ENCODE assay signal across 8 cellular contexts in the genomic region with DNA sequence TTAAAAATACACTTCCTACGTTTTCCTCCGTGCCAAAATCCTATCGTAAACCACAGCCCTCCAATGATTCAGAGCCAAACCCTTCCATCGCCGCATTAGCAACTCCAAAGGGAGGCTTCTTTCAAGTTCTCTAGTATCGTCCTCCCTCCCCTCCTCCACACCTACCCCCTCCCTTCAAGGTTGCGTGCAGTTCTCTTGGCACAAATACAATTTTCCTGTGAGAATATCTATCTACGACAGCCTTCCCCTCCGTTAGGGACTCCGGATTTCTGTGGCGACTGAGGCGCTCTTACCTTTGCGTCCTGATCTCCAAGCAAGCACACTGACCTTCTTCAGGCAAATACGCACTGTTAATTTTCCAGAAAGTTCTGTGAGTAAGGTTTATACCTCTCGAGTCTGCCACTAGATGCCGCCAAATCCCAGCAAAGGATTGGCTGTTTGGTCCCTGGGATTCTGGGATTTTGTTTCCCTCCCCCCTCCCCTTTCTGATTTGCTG. TPM values are rescaled to one million over a fixed set of nuclear protein-coding genes. Genes with fewer than 3 reads are reported as not detected.
A peak's percentile ranks its signal among the peaks of the same experiment; 100 is the strongest.
DNase-seq lines count a peak whose midpoint lies in the region; ATAC-seq, FAIRE-seq and TF ChIP-seq lines count a peak whose summit lies in the region.

No MANE protein-coding gene starts in this region.

- H3K27ac ChIP-seq in Karpas-422 (ENCODE audit: low read length) (peak overlapping the region; percentile 78), thymus (ENCODE audit: low read depth) (peak overlapping the region; percentile 92)

- H3K4me3 ChIP-seq in Karpas-422 (ENCODE audit: low read length) (peak overlapping the region; percentile 77), neuron (ENCODE audit: low read length) (peak overlapping the region; percentile 63), thymus (ENCODE audit: low read length) (peak overlapping the region; percentile 65)

- ATAC-seq in HG03469 (IDR thresholded peaks at IDR 0.05; ENCODE audit: unreplicated experiment), result no peak

- H2AFZ ChIP-seq in Karpas-422 (ENCODE audit: low read length) (no peak overlapping the region), neuron (ENCODE audit: low read depth, low read length) (no peak overlapping the region)

- no peak for DNase-seq in D721Med (ENCODE audit: insufficient read length, low spot score)
- peak; percentile 63 for DNase-seq in Karpas-422
- DNase-seq in RCC 7860 (ENCODE audit: low spot score), result peak; percentile 51
- DNase-seq in activated T-helper 9 cell treated with anti-CD3 and anti-CD28 coated beads, Interleukin-2, amount 50 U/mL, for 16 hours (ENCODE audit: low read depth), result peak; percentile 12
- peak; percentile 68 for DNase-seq in foreskin melanocyte

- no peaks in the 10 kb centered on the region for H3K9me3 ChIP-seq in Karpas-422 (ENCODE audit: low read length)
- H3K9me3 ChIP-seq in neuron (ENCODE audit: low read length), result no peaks in the 10 kb centered on the region
- no peaks in the 10 kb centered on the region for H3K9me3 ChIP-seq in thymus (ENCODE audit: control insufficient read depth)

- H4K20me1 ChIP-seq in Karpas-422 (ENCODE audit: insufficient read depth, low read depth, low read length), result no peaks in the 10 kb centered on the region

- H3K9me2 ChIP-seq in Karpas-422 (replicated peaks; ENCODE audit: insufficient read depth, low read length), result no peaks in the 10 kb centered on the region

- H3K36me3 ChIP-seq in Karpas-422 (ENCODE audit: insufficient read depth, low read length) (peaks cover 17% of the 10 kb centered on the region), neuron (ENCODE audit: insufficient read depth, low read length) (peaks cover 14% of the 10 kb centered on the region), thymus (ENCODE audit: control insufficient read depth, insufficient read depth) (no peaks in the 10 kb centered on the region)

- FAIRE-seq in D721Med (lab: Jason Lieb, UNC) (no peak), RCC 7860 (lab: Jason Lieb, UNC) (peak; percentile 75)

- H3K4me2 ChIP-seq in Karpas-422 (ENCODE audit: low read depth, low read length, poor library complexity, severe bottlenecking), result peak overlapping the region; percentile 65

- peak; percentile 60 for TF ChIP-seq CTCF in D721Med (IDR thresholded peaks at IDR 0.05; ENCODE audit: insufficient read depth, missing control alignments)

- no peaks in the 10 kb centered on the region for H3K27me3 ChIP-seq in Karpas-422 (ENCODE audit: low read length)
- H3K27me3 ChIP-seq in neuron (ENCODE audit: insufficient read depth, low read length), result no peaks in the 10 kb centered on the region
- no peaks in the 10 kb centered on the region for H3K27me3 ChIP-seq in thymus (ENCODE audit: control insufficient read depth, insufficient read depth)

- peak overlapping the region; percentile 70 for H3K9ac ChIP-seq in Karpas-422 (ENCODE audit: low read length)

- peaks cover 18% of the 10 kb centered on the region for H3K79me2 ChIP-seq in Karpas-422 (ENCODE audit: low read length)

- under 1% methylated on average over 16 of the region's 16 CpGs for whole genome bisulfite sequencing in thymus

- H3K4me1 ChIP-seq in Karpas-422 (ENCODE audit: low read length) (peaks cover 8% of the 10 kb centered on the region), neuron (ENCODE audit: insufficient read depth, low read length) (peaks cover 4% of the 10 kb centered on the region), thymus (ENCODE audit: control insufficient read depth, insufficient read depth, low read length) (no peaks in the 10 kb centered on the region)

RNA-seq across cellular contexts. Expression of a gene that starts 1.2 kb away (rescaled TPM):
- total RNA-seq in Karpas-422 (2014; rRNA removed; shearing (Covaris generic); ENCODE audit: low replicate concordance), result 83.4 and 90.4 TPM in 2 replicates
- polyA plus RNA-seq in thymus, result 223 TPM

RNA-seq across cellular contexts. Expression of a gene that starts 23.0 kb away (rescaled TPM):
- not detected in 2 replicates for total RNA-seq in Karpas-422 (2014; rRNA removed; shearing (Covaris generic); ENCODE audit: low replicate concordance)
- 0.37 TPM for polyA plus RNA-seq in thymus

RNA-seq across cellular contexts. Expression of a gene that starts 59.0 kb away (rescaled TPM):
- 22.1 and 34.2 TPM in 2 replicates for total RNA-seq in Karpas-422 (2014; rRNA removed; shearing (Covaris generic); ENCODE audit: low replicate concordance)
- 55.7 TPM for polyA plus RNA-seq in thymus
